16 cellular contexts compared by ENCODE assay signal in the genomic region with DNA sequence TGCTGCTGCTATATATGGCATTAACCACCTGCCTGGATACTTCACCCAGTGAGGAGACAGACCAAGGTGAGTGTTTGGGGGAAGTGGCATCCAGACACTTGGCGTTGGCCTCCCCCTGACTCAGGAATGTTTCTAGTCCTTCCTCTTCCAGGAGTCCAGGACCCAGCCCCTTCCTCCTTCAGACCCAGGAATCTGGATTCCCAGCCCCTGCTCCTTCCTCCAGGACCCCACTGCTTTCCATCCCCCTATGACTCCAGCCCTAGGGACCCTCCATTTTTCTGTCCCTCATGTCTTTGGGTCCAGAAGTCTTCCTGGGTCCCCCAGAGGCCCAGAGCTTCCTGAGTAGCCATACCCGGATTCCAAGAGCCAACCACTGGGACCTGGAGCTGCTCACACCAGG. TPM values are rescaled to one million over a fixed set of nuclear protein-coding genes. Genes with fewer than 3 reads are reported as not detected.
A peak's percentile ranks its signal among the peaks of the same experiment; 100 is the strongest.
DNase-seq lines count a peak whose midpoint lies in the region; FAIRE-seq and TF ChIP-seq lines count a peak whose summit lies in the region.
"Had no signal": no experiment of that assay in that cellular context is flagged by ENCODE, and none has a peak within 500 bp of the region (broad histone marks: within the 10 kb centered on the region; RNA-seq: fewer than 3 reads in every experiment).

No MANE protein-coding gene starts in this region.

- no peak for TF ChIP-seq EP300 in H1 (IDR thresholded peaks at IDR 0.05; ENCODE audit: borderline replicate concordance in 1 of 2, low read depth in 2 of 2, low read length in 2 of 2)

- TF ChIP-seq CTCF in cardiac muscle cell (IDR thresholded peaks at IDR 0.05; ENCODE audit: low read depth, low read length) (no peak), HEK293 (tag by site-specific recombination; IDR thresholded peaks at IDR 0.05) (no peak), H1 (IDR thresholded peaks at IDR 0.05; ENCODE audit: control extremely low read depth in 1 of 3, insufficient read depth in 1 of 3, low read depth in 1 of 3, low read length in 3 of 3) (no peak)

- H2BK12ac ChIP-seq in H1 (ENCODE audit: low read depth, low read length) (peak overlapping the region; percentile 17; the same call in 1 of the 2 replicates), mesenchymal stem cell (ENCODE audit: low read length in 2 of 2) (no peak overlapping the region)

- no peak overlapping the region for H2AFZ ChIP-seq in H1 (ENCODE audit: low read length)
- no peak overlapping the region for H2AFZ ChIP-seq in mesenchymal stem cell (ENCODE audit: low read depth, low read length)

- H3K4me2 ChIP-seq in H1 (ENCODE audit: insufficient read depth in 1 of 2, low read depth in 2 of 2, low read length in 2 of 2): no peak overlapping the region
- H3K4me2 ChIP-seq in mesenchymal stem cell (ENCODE audit: low read length, poor library complexity, severe bottlenecking): no peak overlapping the region

- H3K23me2 ChIP-seq in H1 (ENCODE audit: low read depth, low read length): peaks cover 4% of the 10 kb centered on the region

- no peaks in the 10 kb centered on the region for H4K20me1 ChIP-seq in H1 (replicated peaks in 1 of 2; ENCODE audit: control insufficient read depth in 1 of 2, insufficient read depth in 2 of 2, low read length in 2 of 2)

- no peak overlapping the region for H3K18ac ChIP-seq in H1 (ENCODE audit: extremely low read depth, low read length)
- no peak overlapping the region for H3K18ac ChIP-seq in mesenchymal stem cell (ENCODE audit: low read depth in 1 of 2, low read length in 2 of 2)

- no peaks in the 10 kb centered on the region for H3K9me3 ChIP-seq in cardiac muscle cell (ENCODE audit: low read depth)
- no peaks in the 10 kb centered on the region for H3K9me3 ChIP-seq in HEK293 (ENCODE audit: control insufficient read depth, insufficient read depth, low read depth, low read length)
- no peaks in the 10 kb centered on the region for H3K9me3 ChIP-seq in H1 (ENCODE audit: insufficient read depth in 2 of 2, low read depth in 1 of 2, low read length in 1 of 2)
- H3K9me3 ChIP-seq in mesenchymal stem cell (ENCODE audit: control insufficient read depth, low read length): no peaks in the 10 kb centered on the region
- H3K9me3 ChIP-seq: BE2C had no signal

- peaks cover 2% of the 10 kb centered on the region; the same call in 1 of the 2 replicates for H3K79me1 ChIP-seq in H1 (ENCODE audit: low read depth, low read length)
- H3K79me1 ChIP-seq in mesenchymal stem cell (replicated peaks; ENCODE audit: low read length, poor library complexity, severe bottlenecking): no peaks in the 10 kb centered on the region

- no peaks in the 10 kb centered on the region for H3K36me3 ChIP-seq in cardiac muscle cell
- H3K36me3 ChIP-seq in HEK293 (ENCODE audit: control insufficient read depth in 2 of 2, insufficient read depth in 1 of 2, low read length in 2 of 2): peaks cover 0 to 1% of the 10 kb centered on the region in 2 experiments; a peak in 2 of 3 replicates
- no peaks in the 10 kb centered on the region for H3K36me3 ChIP-seq in H1 (ENCODE audit: control insufficient read depth in 2 of 4, insufficient read depth in 4 of 4, low read length in 3 of 4)
- no peaks in the 10 kb centered on the region for H3K36me3 ChIP-seq in mesenchymal stem cell (ENCODE audit: control insufficient read depth in 1 of 2, insufficient read depth in 2 of 2, low read depth in 1 of 2, low read length in 2 of 2)
- H3K36me3 ChIP-seq: BE2C had no signal

- no peak overlapping the region for H3K4ac ChIP-seq in H1 (replicated peaks; ENCODE audit: insufficient read length, low read depth, low read length)
- no peak overlapping the region for H3K4ac ChIP-seq in mesenchymal stem cell (ENCODE audit: low read depth in 1 of 2, low read length in 2 of 2)

- DNase-seq in cardiac muscle cell (ENCODE audit: low read depth in 1 of 2, low spot score in 1 of 2) (no peak), cardiac septum (ENCODE audit: low spot score) (no peak), H1 (ENCODE audit: low read depth in 1 of 2, low spot score in 2 of 2) (no peak), GM19240 (ENCODE audit: insufficient read length, low spot score) (no peak), mesenchymal stem cell (no peak)
- DNase-seq: BE2C; CD8-positive, alpha-beta T cell; COR-L47; DND-41; GDM1; IMR-90; KG1 had no signal

- FAIRE-seq in H1 (lab: Jason Lieb, UNC): no peak
- FAIRE-seq: A204.1, GM12892 had no signal

- no peak overlapping the region for H3K4me3 ChIP-seq in cardiac muscle cell
- H3K4me3 ChIP-seq in HEK293 (ENCODE audit: low read depth, low read length): no peak overlapping the region
- H3K4me3 ChIP-seq in H1 (ENCODE audit: extremely low read depth in 1 of 4, insufficient read depth in 2 of 4, low read depth in 3 of 4, low read length in 4 of 4): no peak overlapping the region
- no peak overlapping the region for H3K4me3 ChIP-seq in mesenchymal stem cell (ENCODE audit: insufficient read depth in 1 of 2, low read depth in 1 of 2, low read length in 2 of 2)

- H3K27ac ChIP-seq in cardiac muscle cell (peak overlapping the region; percentile 23), HEK293 (ENCODE audit: extremely low read depth, low read depth, low read length) (no peak overlapping the region), H1 (ENCODE audit: low read depth, low read length) (no peak overlapping the region), mesenchymal stem cell (ENCODE audit: low read length, poor library complexity, severe bottlenecking) (no peak overlapping the region)
- H3K27ac ChIP-seq: C4-2B had no signal

- no peak for TF ChIP-seq RAD21 in H1 (IDR thresholded peaks at IDR 0.05 in 1 of 2, conservative IDR thresholded peaks at IDR 0.05 in 1 of 2; ENCODE audit: low read depth in 2 of 2, low read length in 2 of 2)

- H3K9ac ChIP-seq in H1 (replicated peaks in 1 of 4; ENCODE audit: extremely low read depth in 1 of 4, low read depth in 3 of 4, low read length in 3 of 4) (no peak overlapping the region; a peak in 1 of 7 replicates), mesenchymal stem cell (ENCODE audit: low read length) (no peak overlapping the region)

- H3K56ac ChIP-seq in H1 (replicated peaks; ENCODE audit: insufficient read length, low read depth, low read length): no peak overlapping the region

- H3K27me3 ChIP-seq in cardiac muscle cell (no peaks in the 10 kb centered on the region), H1 (replicated peaks in 1 of 4; ENCODE audit: control insufficient read depth in 3 of 4, extremely low read depth in 1 of 4, insufficient read depth in 3 of 4, low read length in 3 of 4) (no peaks in the 10 kb centered on the region), mesenchymal stem cell (ENCODE audit: control insufficient read depth in 1 of 2, insufficient read depth in 1 of 2, low read length in 2 of 2) (no peaks in the 10 kb centered on the region)
- H3K27me3 ChIP-seq: BE2C had no signal

- TF ChIP-seq POLR2A in H1 (IDR thresholded peaks at IDR 0.05; ENCODE audit: control extremely low read depth in 1 of 2, low read depth in 2 of 2, low read length in 2 of 2): no peak

- POLR2A ChIA-PET in HEK293 (lab: Yijun Ruan, JAX): interaction anchor here (0.5 to 1.0 kb wide), 2 partner anchors 34 to 58 kb away, joined by 4 to 5 read pairs; no protein-coding TSS in a partner anchor
- POLR2A ChIA-PET in H1 (lab: Charles Lee; ENCODE audit: partially characterized antibody): interaction anchor here (0.7 to 37.8 kb wide), 5 partner anchors 13 to 129 kb away, joined by 3 to 840 read pairs (median 4); partner anchors contain the start of genes RRAS and SCAF1

- no peak overlapping the region for H2BK20ac ChIP-seq in H1 (ENCODE audit: low read length)

- H4K8ac ChIP-seq in H1 (ENCODE audit: extremely low read depth, insufficient read depth, low read length): no peak overlapping the region; the same call in 1 of the 2 replicates
- no peak overlapping the region for H4K8ac ChIP-seq in mesenchymal stem cell (ENCODE audit: low read length)

- H4K91ac ChIP-seq in H1 (replicated peaks; ENCODE audit: insufficient read length, low read length): no peak overlapping the region
- H4K91ac ChIP-seq in mesenchymal stem cell (ENCODE audit: low read length): no peak overlapping the region

- no peak overlapping the region for H2BK5ac ChIP-seq in H1 (ENCODE audit: low read depth, low read length)
- no peak overlapping the region for H2BK5ac ChIP-seq in mesenchymal stem cell (ENCODE audit: low read depth, low read length, poor library complexity, severe bottlenecking)

- H3K4me1 ChIP-seq in cardiac muscle cell (ENCODE audit: low read depth): peaks cover 10% of the 10 kb centered on the region
- peaks cover 9% of the 10 kb centered on the region for H3K4me1 ChIP-seq in HEK293 (ENCODE audit: control insufficient read depth, insufficient read depth, low read length)
- H3K4me1 ChIP-seq in H1 (replicated peaks in 1 of 4; ENCODE audit: control insufficient read depth in 3 of 4, insufficient read depth in 4 of 4, low read length in 3 of 4): peaks cover 3 to 19% (median 8%) of the 10 kb centered on the region in 4 experiments
- peaks cover 2% of the 10 kb centered on the region for H3K4me1 ChIP-seq in mesenchymal stem cell (ENCODE audit: control insufficient read depth, insufficient read depth, low read depth, low read length)

- WGBS in H1 (ENCODE audit: extremely low coverage in 1 of 2, insufficient coverage in 1 of 2, insufficient read length in 1 of 2, insufficient replicate concordance in 2 of 2, low coverage in 1 of 2, low lambda C conversion rate in 2 of 2, missing lambda C conversion rate in 1 of 2), 2 experiments: 84% methylated on average over 2 of the region's 2 CpGs; no CpG with 5 or more reads in 1 of the 2 experiments
- 71% methylated on average over 2 of the region's 2 CpGs for WGBS in mesenchymal stem cell

- H3K14ac ChIP-seq in H1 (ENCODE audit: insufficient read length) (no peak overlapping the region), mesenchymal stem cell (ENCODE audit: low read length in 2 of 2) (no peak overlapping the region)

- H3K79me2 ChIP-seq in H1 (ENCODE audit: control insufficient read depth in 1 of 2, insufficient read depth in 2 of 2, low read length in 2 of 2): peaks cover 5 to 17% of the 10 kb centered on the region in 2 experiments

- no peak overlapping the region for H2AK5ac ChIP-seq in H1 (ENCODE audit: low read depth, low read length)
- H2AK5ac ChIP-seq in mesenchymal stem cell (ENCODE audit: low read length, severe bottlenecking): no peak overlapping the region

- H2BK15ac ChIP-seq in H1 (ENCODE audit: low read length) (no peak overlapping the region), mesenchymal stem cell (ENCODE audit: low read depth, poor library complexity, severe bottlenecking) (no peak overlapping the region)

- H2BK120ac ChIP-seq in H1 (replicated peaks; ENCODE audit: low read depth, low read length) (no peak overlapping the region), mesenchymal stem cell (ENCODE audit: low read depth, low read length) (no peak overlapping the region)

- CTCF ChIA-PET in HEK293 (lab: Yijun Ruan, JAX) (interaction anchor here (1.1 kb wide), 1 partner anchor 98 kb away, joined by 10 read pairs; no protein-coding TSS in a partner anchor), H1 (lab: Charles Lee; ENCODE audit: partially characterized antibody) (interaction anchor here (1.7 to 6.4 kb wide), 2 partner anchors 13 to 98 kb away, joined by 3 to 55 read pairs; no protein-coding TSS in a partner anchor)

- H4K5ac ChIP-seq in H1 (ENCODE audit: insufficient read length, low read depth, low read length): no peak overlapping the region

- intact Hi-C loops in cardiac septum (cut with DNase I): no loop called here

- no peak overlapping the region for H3K23ac ChIP-seq in H1 (ENCODE audit: insufficient read length)
- H3K23ac ChIP-seq in mesenchymal stem cell (ENCODE audit: low read length in 2 of 2): peak overlapping the region in 1 of 2 experiments; percentile 18

RNA-seq across cellular contexts. Expression of gene PRRG2, which starts 2.1 kb away (rescaled TPM):
- total RNA-seq in cardiac muscle cell: 0.67 and 8.2 TPM in 2 replicates
- polyA plus RNA-seq in cardiac muscle cell: 0.10 and 0.29 TPM in 2 replicates
- 0.40 TPM for total RNA-seq in cardiac septum
- 4.1 and 5.7 TPM in 2 replicates for total RNA-seq in H1 (2021; fragmentation: NEBNext Ultra II Directional; extraction: Animal tissue kit (Norgen Biotek cat#: 25700))
- 5.6 and 6.3 TPM in 2 replicates for polyA plus RNA-seq in H1 (2011; rRNA removed)
- polyA plus RNA-seq in H1 (2011; cell fraction: cytosol; rRNA removed): 6.0 TPM
- polyA plus RNA-seq in H1 (2011; cell fraction: nucleus; rRNA removed): 6.0 TPM
- 3.9 to 5.8 TPM (median 4.4 TPM) in 4 replicates for polyA plus RNA-seq in H1 (2012, experiment 1 of 2)
- polyA plus RNA-seq in H1 (2012, experiment 2 of 2): 6.8 TPM
- polyA plus RNA-seq in H1 (2013, experiment 1 of 2): 6.7 TPM
- 8.3 TPM for polyA plus RNA-seq in H1 (2013, experiment 2 of 2)
- 2.1 and 3.6 TPM in 2 replicates for polyA minus RNA-seq in H1 (2011; rRNA and poly(A)+ RNA removed)
- polyA minus RNA-seq in H1 (2011; cell fraction: cytosol; rRNA and poly(A)+ RNA removed): 1.9 TPM
- polyA minus RNA-seq in H1 (2011; cell fraction: nucleus; rRNA and poly(A)+ RNA removed): 6.6 TPM
- 0.50 TPM for polyA plus RNA-seq in mesenchymal stem cell (2013, experiment 1 of 2)
- 0.40 TPM for polyA plus RNA-seq in mesenchymal stem cell (2013, experiment 2 of 2)

RNA-seq across cellular contexts. Expression of gene NOSIP, which starts 2.9 kb away (rescaled TPM):
- 120 and 132 TPM in 2 replicates for total RNA-seq in cardiac muscle cell
- 181 and 193 TPM in 2 replicates for polyA plus RNA-seq in cardiac muscle cell
- total RNA-seq in cardiac septum: 34.5 TPM
- 85.1 and 93.8 TPM in 2 replicates for total RNA-seq in H1 (2021; fragmentation: NEBNext Ultra II Directional; extraction: Animal tissue kit (Norgen Biotek cat#: 25700))
- polyA plus RNA-seq in H1 (2011; rRNA removed): 192 and 254 TPM in 2 replicates
- 176 TPM for polyA plus RNA-seq in H1 (2011; cell fraction: cytosol; rRNA removed)
- polyA plus RNA-seq in H1 (2011; cell fraction: nucleus; rRNA removed): 194 TPM
- polyA plus RNA-seq in H1 (2012, experiment 1 of 2): 110 to 131 TPM (median 125 TPM) in 4 replicates
- 159 TPM for polyA plus RNA-seq in H1 (2012, experiment 2 of 2)
- 52.7 TPM for polyA plus RNA-seq in H1 (2013, experiment 1 of 2)
- polyA plus RNA-seq in H1 (2013, experiment 2 of 2): 50.1 TPM
- polyA minus RNA-seq in H1 (2011; rRNA and poly(A)+ RNA removed): 67.6 and 81.3 TPM in 2 replicates
- polyA minus RNA-seq in H1 (2011; cell fraction: cytosol; rRNA and poly(A)+ RNA removed): 69.6 TPM
- 59.9 TPM for polyA minus RNA-seq in H1 (2011; cell fraction: nucleus; rRNA and poly(A)+ RNA removed)
- 47.3 TPM for polyA plus RNA-seq in mesenchymal stem cell (2013, experiment 1 of 2)
- 45.5 TPM for polyA plus RNA-seq in mesenchymal stem cell (2013, experiment 2 of 2)

RNA-seq across cellular contexts. Expression of gene PRR12, which starts 7.7 kb away (rescaled TPM):
- total RNA-seq in cardiac muscle cell (18.2 and 24.7 TPM in 2 replicates), cardiac septum (15.9 TPM)
- polyA plus RNA-seq in cardiac muscle cell (3.9 and 5.1 TPM in 2 replicates), H1 (2011; rRNA removed) (2.5 and 4.6 TPM in 2 replicates)
- 59.4 and 63.8 TPM in 2 replicates for total RNA-seq in H1 (2021; fragmentation: NEBNext Ultra II Directional; extraction: Animal tissue kit (Norgen Biotek cat#: 25700))
- polyA plus RNA-seq in H1 (2011; cell fraction: cytosol; rRNA removed): 1.9 TPM
- polyA plus RNA-seq in H1 (2011; cell fraction: nucleus; rRNA removed): 11.4 TPM
- 25.7 to 40.3 TPM (median 34.3 TPM) in 4 replicates for polyA plus RNA-seq in H1 (2012, experiment 1 of 2)
- 22.2 TPM for polyA plus RNA-seq in H1 (2012, experiment 2 of 2)
- 23.0 TPM for polyA plus RNA-seq in H1 (2013, experiment 1 of 2)
- 21.2 TPM for polyA plus RNA-seq in H1 (2013, experiment 2 of 2)
- 2.5 and 2.8 TPM in 2 replicates for polyA minus RNA-seq in H1 (2011; rRNA and poly(A)+ RNA removed)
- 15.9 TPM for polyA minus RNA-seq in H1 (2011; cell fraction: cytosol; rRNA and poly(A)+ RNA removed)
- polyA minus RNA-seq in H1 (2011; cell fraction: nucleus; rRNA and poly(A)+ RNA removed): 10.8 TPM
- polyA plus RNA-seq in mesenchymal stem cell (2013, experiment 1 of 2): 12.1 TPM
- 11.2 TPM for polyA plus RNA-seq in mesenchymal stem cell (2013, experiment 2 of 2)

RNA-seq across cellular contexts. Expression of gene RCN3, which starts 55.4 kb away (rescaled TPM):
- total RNA-seq in cardiac muscle cell (12.8 and 15.2 TPM in 2 replicates), cardiac septum (14.0 TPM)
- polyA plus RNA-seq in cardiac muscle cell (9.4 and 10.5 TPM in 2 replicates), H1 (2011; rRNA removed) (5.8 and 9.4 TPM in 2 replicates)
- total RNA-seq in H1 (2021; fragmentation: NEBNext Ultra II Directional; extraction: Animal tissue kit (Norgen Biotek cat#: 25700)): 18.9 and 19.5 TPM in 2 replicates
- polyA plus RNA-seq in H1 (2011; cell fraction: cytosol; rRNA removed): 4.5 TPM
- polyA plus RNA-seq in H1 (2011; cell fraction: nucleus; rRNA removed): 12.0 TPM
- 7.5 to 13.8 TPM (median 11.7 TPM) in 4 replicates for polyA plus RNA-seq in H1 (2012, experiment 1 of 2)
- polyA plus RNA-seq in H1 (2012, experiment 2 of 2): 13.0 TPM
- 24.8 TPM for polyA plus RNA-seq in H1 (2013, experiment 1 of 2)
- polyA plus RNA-seq in H1 (2013, experiment 2 of 2): 27.4 TPM
- polyA minus RNA-seq in H1 (2011; rRNA and poly(A)+ RNA removed): 0.69 and 0.83 TPM in 2 replicates
- polyA minus RNA-seq in H1 (2011; cell fraction: cytosol; rRNA and poly(A)+ RNA removed): 1.9 TPM
- 3.3 TPM for polyA minus RNA-seq in H1 (2011; cell fraction: nucleus; rRNA and poly(A)+ RNA removed)
- 80.0 TPM for polyA plus RNA-seq in mesenchymal stem cell (2013, experiment 1 of 2)
- 81.7 TPM for polyA plus RNA-seq in mesenchymal stem cell (2013, experiment 2 of 2)

RNA-seq across cellular contexts. Expression of gene RRAS, which starts 56.7 kb away (rescaled TPM):
- total RNA-seq in cardiac muscle cell (41.3 and 42.6 TPM in 2 replicates), cardiac septum (171 TPM)
- polyA plus RNA-seq in cardiac muscle cell (80.1 and 88.1 TPM in 2 replicates), H1 (2011; rRNA removed) (49.1 and 62.9 TPM in 2 replicates)
- 16.9 and 17.7 TPM in 2 replicates for total RNA-seq in H1 (2021; fragmentation: NEBNext Ultra II Directional; extraction: Animal tissue kit (Norgen Biotek cat#: 25700))
- polyA plus RNA-seq in H1 (2011; cell fraction: cytosol; rRNA removed): 44.6 TPM
- 35.8 TPM for polyA plus RNA-seq in H1 (2011; cell fraction: nucleus; rRNA removed)
- polyA plus RNA-seq in H1 (2012, experiment 1 of 2): 14.2 to 33.1 TPM (median 28.7 TPM) in 4 replicates
- 26.7 TPM for polyA plus RNA-seq in H1 (2012, experiment 2 of 2)
- polyA plus RNA-seq in H1 (2013, experiment 1 of 2): 18.4 TPM
- polyA plus RNA-seq in H1 (2013, experiment 2 of 2): 18.6 TPM
- polyA minus RNA-seq in H1 (2011; rRNA and poly(A)+ RNA removed): 6.4 and 6.8 TPM in 2 replicates
- 7.9 TPM for polyA minus RNA-seq in H1 (2011; cell fraction: cytosol; rRNA and poly(A)+ RNA removed)
- 4.9 TPM for polyA minus RNA-seq in H1 (2011; cell fraction: nucleus; rRNA and poly(A)+ RNA removed)
- polyA plus RNA-seq in mesenchymal stem cell (2013, experiment 1 of 2): 129 TPM
- 134 TPM for polyA plus RNA-seq in mesenchymal stem cell (2013, experiment 2 of 2)
